Comparison of ENCODE assay signal across 18 cellular contexts in genomic region chr10:24949616-24950015, GRCh38. TPM values are rescaled to one million over a fixed set of nuclear protein-coding genes. Genes with fewer than 3 reads are reported as not detected.
DNase-seq lines count a peak whose midpoint lies in the region; ATAC-seq and TF ChIP-seq lines count a peak whose summit lies in the region.
"Had no signal": no experiment of that assay in that cellular context is flagged by ENCODE, and none has a peak within 500 bp of the region (broad histone marks: within the 10 kb centered on the region; RNA-seq: fewer than 3 reads in every experiment).

No MANE protein-coding gene starts in this region.

- TF ChIP-seq CTCF in fibroblast of pulmonary artery (IDR thresholded peaks at IDR 0.05; ENCODE audit: low read length, missing control alignments), result no peak

- no peaks in the 10 kb centered on the region for H3K36me3 Mint-ChIP-seq in activated CD4-positive, alpha-beta T cell treated with anti-CD3 and anti-CD28 coated beads, Interleukin-2, amount 10 ng/mL, durations not matched to agents 24 days and 14 days (ENCODE audit: low read depth)

- no peak overlapping the region for H3K4me3 Mint-ChIP-seq in activated CD4-positive, alpha-beta T cell treated with anti-CD3 and anti-CD28 coated beads, Interleukin-2, amount 10 ng/mL, durations not matched to agents 24 days and 14 days

- POLR2A ChIA-PET in HEK293T (lab: Yijun Ruan, JAX), result no interaction called here

- ATAC-seq in GM21447 (IDR thresholded peaks at IDR 0.05; ENCODE audit: unreplicated experiment) (no peak), HG02884 (IDR thresholded peaks at IDR 0.05; ENCODE audit: unreplicated experiment) (no peak)
- ATAC-seq: A549, GM12878, HCT116 had no signal

- H3K4me1 Mint-ChIP-seq in activated CD4-positive, alpha-beta T cell treated with anti-CD3 and anti-CD28 coated beads, Interleukin-2, amount 10 ng/mL, durations not matched to agents 24 days and 14 days, result peaks cover 24% of the 10 kb centered on the region

- CTCF ChIA-PET in HEK293T (lab: Yijun Ruan, JAX), result no interaction called here

- H3K27me3 Mint-ChIP-seq in activated CD4-positive, alpha-beta T cell treated with anti-CD3 and anti-CD28 coated beads, Interleukin-2, amount 10 ng/mL, durations not matched to agents 24 days and 14 days, result peaks cover 2% of the 10 kb centered on the region
- H3K27me3 Mint-ChIP-seq: CD4-positive, alpha-beta T cell had no signal

- H3K4me3 ChIP-seq in fibroblast of pulmonary artery (replicated peaks; ENCODE audit: low read depth, low read length), result no peak overlapping the region
- H3K4me3 ChIP-seq: A549, GM12878 had no signal

- H3K27ac Mint-ChIP-seq in activated CD4-positive, alpha-beta T cell treated with anti-CD3 and anti-CD28 coated beads, Interleukin-2, amount 10 ng/mL, durations not matched to agents 24 days and 14 days, result no peak overlapping the region
- H3K27ac Mint-ChIP-seq: CD4-positive, alpha-beta T cell had no signal

- intact Hi-C loops in activated CD4-positive, alpha-beta T cell treated with anti-CD3 and anti-CD28 coated beads, Interleukin-2, amount 10 ng/mL, durations not matched to agents 24 days and 14 days (cut with micrococcal nuclease), result loop anchor here (5.0 to 10.0 kb wide), 4 partner anchors 47 to 307 kb away; no protein-coding TSS in a partner anchor

- H3K27ac ChIP-seq in caudate nucleus (ENCODE audit: low read depth, low read length), result peak overlapping the region; percentile 42
- H3K27ac ChIP-seq: 22Rv1, A549, C4-2B had no signal

- peak; percentile 25 for DNase-seq in activated CD4-positive, alpha-beta T cell treated with anti-CD3 and anti-CD28 coated beads, Interleukin-2, amount 10 ng/mL, durations not matched to agents 24 days and 14 days
- no peak for DNase-seq in activated CD4-positive, alpha-beta T cell treated with anti-CD3 and anti-CD28 coated beads, Interleukin-2, amount 50 U/mL, for 1 hour
- DNase-seq in HEK293T (ENCODE audit: extremely low spot score) (no peak), caudate nucleus (lab: John Stamatoyannopoulos, UW) (no peak), fibroblast of pulmonary artery (ENCODE audit: low read depth) (peak; percentile 63), HK-2 (ENCODE audit: unreplicated experiment) (no peak)
- DNase-seq: AML-193; CD4-positive, alpha-beta T cell; DMS79 treated with DMSO at 0.1 percent for 48 hours; GOT3; H7 had no signal

- H3K9me3 Mint-ChIP-seq in activated CD4-positive, alpha-beta T cell treated with anti-CD3 and anti-CD28 coated beads, Interleukin-2, amount 10 ng/mL, durations not matched to agents 24 days and 14 days, result no peaks in the 10 kb centered on the region
- H3K9me3 Mint-ChIP-seq: CD4-positive, alpha-beta T cell had no signal

TF ChIP-seq in HEK293T, 16 proteins besides CTCF, POLR2A, EP300 and RAD21:
- 0 out of 2 replicates have a peak, but pooled peaks have one; percentile 10 for TF ChIP-seq ZNF384 (IDR thresholded peaks at IDR 0.05)
- TF ChIP-seq ELF4 (IDR thresholded peaks at IDR 0.05), result no peak
- no peak for TF ChIP-seq CTBP1 (IDR thresholded peaks at IDR 0.05; ENCODE audit: borderline replicate concordance)

RNA-seq across cellular contexts. Expression of gene PRTFDC1, which starts 2.8 kb away (rescaled TPM):
- 0.21 and 0.50 TPM in 2 replicates for total RNA-seq in activated CD4-positive, alpha-beta T cell treated with anti-CD3 and anti-CD28 coated beads, Interleukin-2, amount 10 ng/mL, durations not matched to agents 24 days and 14 days

Comparison
In these comparisons a context has a peak if more than half of its experiments do, and no peak if none do; other contexts are left out.
1. DNase-seq: peak in activated CD4-positive, alpha-beta T cell treated with anti-CD3 and anti-CD28 coated beads, Interleukin-2, amount 10 ng/mL, durations not matched to agents 24 days and 14 days (single experiment) and fibroblast of pulmonary artery (single experiment); none in activated CD4-positive, alpha-beta T cell treated with anti-CD3 and anti-CD28 coated beads, Interleukin-2, amount 50 U/mL, for 1 hour (single experiment), HEK293T (single experiment), caudate nucleus (0 of 61) and HK-2 (single experiment).